Comparison of ENCODE assay signal across 15 cellular contexts in genomic region chr21:36710729-36711048, GRCh38. TPM values are rescaled to one million over a fixed set of nuclear protein-coding genes. Genes with fewer than 3 reads are reported as not detected.
DNase-seq lines count a peak whose midpoint lies in the region; ATAC-seq and TF ChIP-seq lines count a peak whose summit lies in the region.
"Had no signal": no experiment of that assay in that cellular context is flagged by ENCODE, and none has a peak within 500 bp of the region (broad histone marks: within the 10 kb centered on the region; RNA-seq: fewer than 3 reads in every experiment).

No MANE protein-coding gene starts in this region.

- H2BK5ac ChIP-seq in IMR-90 (ENCODE audit: low read depth, low read length, poor library complexity, severe bottlenecking): no peak overlapping the region

- peak overlapping the region in 6 of 10 donors; percentile 10 to 58 (median 42) for H3K4me3 Mint-ChIP-seq in naive thymus-derived CD8-positive, alpha-beta T cell
- H3K4me3 Mint-ChIP-seq: activated CD4-positive, alpha-beta T cell treated with anti-CD3 and anti-CD28 coated beads, Interleukin-2, amount 10 ng/mL, durations not matched to agents 24 days and 14 days had no signal

- no CpG with 5 or more reads among the region's 13 CpGs for WGBS in IMR-90 (ENCODE audit: extremely low coverage in 2 of 2, insufficient read length in 1 of 2), 2 experiments
- 7 to 8% methylated on average over 13 of the region's 13 CpGs for WGBS in esophagus, 2 donors

- H2BK15ac ChIP-seq in IMR-90 (ENCODE audit: low read depth, low read length): no peak overlapping the region

- H3K56ac ChIP-seq in IMR-90 (ENCODE audit: extremely low read depth, insufficient read depth, low read length): no peak overlapping the region

- 0 out of 2 replicates have a peak overlapping the region, but pooled peaks have one; percentile 2 for H3K23ac ChIP-seq in IMR-90 (ENCODE audit: low read depth, low read length)

- H3K4me1 Mint-ChIP-seq in naive thymus-derived CD8-positive, alpha-beta T cell: peaks cover 19 to 37% (median 28%) of the 10 kb centered on the region in 4 donors

- H3K9me3 Mint-ChIP-seq in naive thymus-derived CD8-positive, alpha-beta T cell: peaks cover 0 to 2% (median 0%) of the 10 kb centered on the region in 9 donors
- H3K9me3 Mint-ChIP-seq: activated CD4-positive, alpha-beta T cell treated with anti-CD3 and anti-CD28 coated beads, Interleukin-2, amount 10 ng/mL, durations not matched to agents 24 days and 14 days had no signal

- intact Hi-C loops in IMR-90 (cut with micrococcal nuclease): no loop called here

- no peak overlapping the region for H2BK120ac ChIP-seq in IMR-90 (ENCODE audit: low read depth, low read length)

- CTCF ChIA-PET in IMR-90 (lab: Yijun Ruan, JAX): interaction anchor here (0.6 to 1.4 kb wide), 3 partner anchors 8 to 143 kb away, joined by 3 to 7 read pairs (median 4); no protein-coding TSS in a partner anchor

- H3K9ac ChIP-seq in IMR-90 (ENCODE audit: low read depth, low read length): no peak overlapping the region
- H3K9ac ChIP-seq: BLaER1 treated with 17β-estradiol and CSF1 and Interleukin-3, amounts not matched to agents 10 nM and 100 nM had no signal

- H3K9me3 ChIP-seq in IMR-90 (ENCODE audit: control insufficient read depth, insufficient read depth, low read length) (no peaks in the 10 kb centered on the region; the same call in 1 of the 2 replicates), esophagus (ENCODE audit: control insufficient read depth in 2 of 2, insufficient read depth in 1 of 2, low read depth in 1 of 2, low read length in 1 of 2) (no peaks in the 10 kb centered on the region)

- H3K36me3 Mint-ChIP-seq in naive thymus-derived CD8-positive, alpha-beta T cell: peaks cover 0 to 15% (median 0%) of the 10 kb centered on the region in 3 donors

- H3K27me3 ChIP-seq in IMR-90 (ENCODE audit: control insufficient read depth, insufficient read depth, low read length) (peaks cover 75% of the 10 kb centered on the region), esophagus (ENCODE audit: control insufficient read depth in 1 of 2, insufficient read depth in 2 of 2, low read length in 2 of 2) (no peaks in the 10 kb centered on the region)

- dilution Hi-C loops in IMR-90 (cut with HindIII; ENCODE audit: low sequenced_read_pairs, unreplicated experiment): no loop called here

- no peaks in the 10 kb centered on the region for H3K9me1 ChIP-seq in IMR-90 (ENCODE audit: insufficient read depth, low read length)

- H3K79me1 ChIP-seq in IMR-90 (ENCODE audit: low read depth in 1 of 2, low read length in 2 of 2): no peaks in the 10 kb centered on the region

- no peak overlapping the region for H3K4me3 ChIP-seq in IMR-90 (ENCODE audit: insufficient read depth, low read depth, low read length)
- H3K4me3 ChIP-seq in esophagus (ENCODE audit: low read depth in 1 of 2, low read length in 2 of 2): peak overlapping the region in 1 of 2 donors; percentile 43

- H2AFZ ChIP-seq in IMR-90 (replicated peaks; ENCODE audit: low read length, poor library complexity): no peak overlapping the region

- no peak overlapping the region for H4K91ac ChIP-seq in IMR-90 (ENCODE audit: insufficient read depth, low read depth, low read length)

- no peak overlapping the region for H3K27ac ChIP-seq in IMR-90 (ENCODE audit: insufficient read depth, low read length)
- H3K27ac ChIP-seq in esophagus (ENCODE audit: low read depth in 2 of 2, low read length in 1 of 2): peak overlapping the region; percentile 79 to 90
- H3K27ac ChIP-seq: BLaER1 treated with 17β-estradiol and CSF1 and Interleukin-3, amounts not matched to agents 10 nM and 100 nM had no signal

- TF ChIP-seq POLR2A in IMR-90 (IDR thresholded peaks at IDR 0.05; ENCODE audit: low read depth, low read length): no peak

- ATAC-seq in IMR-90 (ENCODE audit: low read depth): peak; percentile 30; the same call in 1 of the 2 replicates
- no peak for ATAC-seq in naive thymus-derived CD8-positive, alpha-beta T cell
- ATAC-seq: HCT116, Panc1 had no signal

- no peak overlapping the region for H2AK9ac ChIP-seq in IMR-90 (replicated peaks; ENCODE audit: low read depth, low read length, poor library complexity)

- H2AK5ac ChIP-seq in IMR-90 (ENCODE audit: low read depth, low read length): no peak overlapping the region

- no peaks in the 10 kb centered on the region; the same call in 1 of the 2 replicates for H3K36me3 ChIP-seq in IMR-90 (ENCODE audit: control insufficient read depth, insufficient read depth, low read length)
- no peaks in the 10 kb centered on the region for H3K36me3 ChIP-seq in esophagus (ENCODE audit: control insufficient read depth in 2 of 2, insufficient read depth in 2 of 2, low read length in 1 of 2)
- H3K36me3 ChIP-seq: BLaER1 treated with 17β-estradiol and CSF1 and Interleukin-3, amounts not matched to agents 10 nM and 100 nM had no signal

- H4K8ac ChIP-seq in IMR-90 (ENCODE audit: low read depth in 2 of 2, low read length in 2 of 2): no peak overlapping the region

- in situ Hi-C loops in IMR-90 (cut with MboI; ENCODE audit: low sequenced_read_pairs): no loop called here

- no peak for TF ChIP-seq CTCF in GM10266 (IDR thresholded peaks at IDR 0.05; ENCODE audit: control insufficient read depth, insufficient read depth, low read depth, missing control alignments)
- TF ChIP-seq CTCF in IMR-90 (conservative IDR thresholded peaks at IDR 0.05; ENCODE audit: low read depth, low read length): no peak

- H3K4me1 ChIP-seq in IMR-90 (ENCODE audit: control insufficient read depth, insufficient read depth, low read length) (no peaks in the 10 kb centered on the region; the same call in 1 of the 2 replicates), esophagus (ENCODE audit: control insufficient read depth in 2 of 2, insufficient read depth in 2 of 2, low read length in 1 of 2) (no peaks in the 10 kb centered on the region)

- BruUV-seq in IMR-90 (replicated peaks; lab: Mats Ljungman, UMichigan): no TSS peak

- H3K14ac ChIP-seq in IMR-90 (replicated peaks; ENCODE audit: low read depth, low read length): no peak overlapping the region

- no peak overlapping the region for H3K4me2 ChIP-seq in IMR-90 (ENCODE audit: low read depth, low read length)

- no peak overlapping the region for H3K27ac Mint-ChIP-seq in naive thymus-derived CD8-positive, alpha-beta T cell
- H3K27ac Mint-ChIP-seq: activated CD4-positive, alpha-beta T cell treated with anti-CD3 and anti-CD28 coated beads, Interleukin-2, amount 10 ng/mL, durations not matched to agents 24 days and 14 days had no signal

- no peak overlapping the region for H4K5ac ChIP-seq in IMR-90 (ENCODE audit: low read depth, low read length)

- peaks cover 51 to 89% (median 74%) of the 10 kb centered on the region in 5 donors for H3K27me3 Mint-ChIP-seq in naive thymus-derived CD8-positive, alpha-beta T cell

- H3K18ac ChIP-seq in IMR-90 (ENCODE audit: low read depth, low read length): no peak overlapping the region

- H4K20me1 ChIP-seq in IMR-90 (ENCODE audit: insufficient read depth, low read length): peaks cover 18% of the 10 kb centered on the region

- H3K4ac ChIP-seq in IMR-90 (ENCODE audit: low read depth, low read length): no peak overlapping the region

- no peak overlapping the region for H2BK20ac ChIP-seq in IMR-90 (ENCODE audit: low read depth, low read length)

- TF ChIP-seq RAD21 in IMR-90 (IDR thresholded peaks at IDR 0.05; ENCODE audit: low read length): no peak

- DNase-seq in GM10266 (ENCODE audit: extremely low spot score) (peak; percentile 32), IMR-90 (no peak), EL (no peak), OCI-M1 (lab: John Stamatoyannopoulos, UW) (no peak)
- DNase-seq in naive thymus-derived CD8-positive, alpha-beta T cell: no peak
- no peak for DNase-seq in stimulated activated CD4-positive, alpha-beta T cell treated with anti-CD3 and anti-CD28 coated beads, Interleukin-4, amount 100 ng/mL, for 24 hours
- DNase-seq in stimulated activated naive CD4-positive, alpha-beta T cell (lab: John Stamatoyannopoulos, UW): no peak
- DNase-seq: activated CD4-positive, alpha-beta T cell treated with anti-CD3 and anti-CD28 coated beads, Interleukin-2, amount 10 ng/mL, durations not matched to agents 24 days and 14 days; activated gamma-delta T cell; T-helper 2 cell had no signal

- POLR2A ChIA-PET in IMR-90 (lab: Charles Lee; ENCODE audit: unreplicated experiment): no interaction called here
- POLR2A ChIA-PET in naive thymus-derived CD8-positive, alpha-beta T cell (lab: Charles Lee): no interaction called here

TF ChIP-seq in IMR-90, 13 proteins besides CTCF, POLR2A, EP300 and RAD21 (continues in another document):
- TF ChIP-seq FOS (IDR thresholded peaks at IDR 0.05; ENCODE audit: low read depth, low read length) (no peak), MAFK (IDR thresholded peaks at IDR 0.05; ENCODE audit: low read depth, low read length) (no peak), RCOR1 (IDR thresholded peaks at IDR 0.05; ENCODE audit: insufficient replicate concordance, low read length) (no peak), NFE2L2 (IDR thresholded peaks at IDR 0.05; ENCODE audit: low read depth, low read length) (no peak), MXI1 (IDR thresholded peaks at IDR 0.05; ENCODE audit: borderline replicate concordance, low read depth, low read length) (no peak), RFX5 (IDR thresholded peaks at IDR 0.05; ENCODE audit: low read depth, low read length) (no peak), MAZ (IDR thresholded peaks at IDR 0.05; ENCODE audit: borderline replicate concordance, low read depth, low read length) (no peak), SMC3 (IDR thresholded peaks at IDR 0.05; ENCODE audit: low read depth, low read length) (no peak), CEBPB (IDR thresholded peaks at IDR 0.05; ENCODE audit: low read depth, low read length) (no peak), ELK1 (IDR thresholded peaks at IDR 0.05; ENCODE audit: borderline replicate concordance, low read depth, low read length) (no peak), CHD1 (IDR thresholded peaks at IDR 0.05; ENCODE audit: low read depth, low read length) (no peak)

RNA-seq across cellular contexts. Expression of gene SIM2, which starts 11.8 kb away (rescaled TPM):
- total RNA-seq in IMR-90 (2012; rRNA removed): 1.9 and 2.2 TPM in 2 replicates
- polyA plus RNA-seq in IMR-90 (2012; rRNA removed): 7.5 and 7.9 TPM in 2 replicates
- 7.5 and 8.7 TPM in 2 replicates for polyA plus RNA-seq in IMR-90 (2012; cell fraction: cytosol; rRNA removed)
- polyA plus RNA-seq in IMR-90 (2012; cell fraction: nucleus; rRNA removed; ENCODE audit: low replicate concordance): 22.1 and 26.1 TPM in 2 replicates
- polyA plus RNA-seq in esophagus: 10 to 100 TPM; 18.7 to 42.9 TPM
- total RNA-seq in naive thymus-derived CD8-positive, alpha-beta T cell: not detected
- under 1 TPM in 2 of 3 donors, not detected in 1; 0.03 to 0.04 TPM for polyA plus RNA-seq in naive thymus-derived CD8-positive, alpha-beta T cell
- total RNA-seq: subcutaneous adipose tissue had no signal
